Comparison of ENCODE assay signal across 1 cellular context in the genomic region with DNA sequence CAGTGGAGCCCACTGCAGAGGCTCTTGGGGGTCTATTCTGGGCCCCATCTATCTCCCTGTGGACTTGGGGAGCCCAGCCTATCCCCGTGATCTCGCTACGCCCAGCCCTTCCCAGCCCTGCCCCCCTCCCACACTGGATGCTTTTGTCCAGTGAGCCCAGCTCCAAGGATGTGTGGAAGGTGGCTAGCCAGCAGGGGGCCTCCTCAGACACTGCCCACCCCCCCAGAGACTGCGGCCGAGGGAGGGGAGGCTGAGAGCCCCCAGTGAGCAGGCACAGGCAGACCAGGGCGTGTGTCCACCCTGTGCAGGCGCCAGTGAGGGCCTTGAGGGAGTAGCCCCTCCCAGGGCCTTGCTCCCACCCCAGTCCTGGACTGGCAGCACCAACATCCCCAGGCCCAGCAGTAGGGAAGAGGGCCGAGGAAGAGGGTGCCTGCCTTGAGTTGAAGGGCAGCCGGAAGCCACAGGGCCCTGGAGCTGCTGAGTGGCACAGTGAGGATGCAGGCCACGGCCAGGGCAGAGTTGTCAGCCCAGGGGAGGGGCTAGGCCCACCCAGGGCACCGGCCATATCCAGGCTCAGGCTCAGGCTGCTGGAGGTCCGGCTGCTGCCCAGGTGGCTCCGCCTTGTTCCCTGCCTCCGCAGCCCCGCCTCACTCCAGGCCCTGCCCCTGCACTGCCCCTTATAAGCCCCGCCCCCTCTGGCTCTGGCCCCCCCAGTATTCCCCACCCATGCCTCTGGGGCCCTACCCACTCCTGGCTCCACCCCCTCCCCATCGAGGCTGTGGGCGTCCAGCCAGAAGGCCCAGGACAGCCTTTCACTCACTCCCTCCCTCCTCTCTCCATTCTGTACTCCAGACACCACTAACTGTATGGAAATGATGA.
TF ChIP-seq lines count a peak whose summit lies in the region.

No MANE protein-coding gene starts in this region.

TF ChIP-seq in IMR-90, 13 proteins besides CTCF, POLR2A, EP300 and RAD21 (continued from another document):
- no peak for TF ChIP-seq RFX5 (IDR thresholded peaks at IDR 0.05; ENCODE audit: low read depth, low read length)
